Comparison of ENCODE assay signal across 8 cellular contexts in the genomic region with DNA sequence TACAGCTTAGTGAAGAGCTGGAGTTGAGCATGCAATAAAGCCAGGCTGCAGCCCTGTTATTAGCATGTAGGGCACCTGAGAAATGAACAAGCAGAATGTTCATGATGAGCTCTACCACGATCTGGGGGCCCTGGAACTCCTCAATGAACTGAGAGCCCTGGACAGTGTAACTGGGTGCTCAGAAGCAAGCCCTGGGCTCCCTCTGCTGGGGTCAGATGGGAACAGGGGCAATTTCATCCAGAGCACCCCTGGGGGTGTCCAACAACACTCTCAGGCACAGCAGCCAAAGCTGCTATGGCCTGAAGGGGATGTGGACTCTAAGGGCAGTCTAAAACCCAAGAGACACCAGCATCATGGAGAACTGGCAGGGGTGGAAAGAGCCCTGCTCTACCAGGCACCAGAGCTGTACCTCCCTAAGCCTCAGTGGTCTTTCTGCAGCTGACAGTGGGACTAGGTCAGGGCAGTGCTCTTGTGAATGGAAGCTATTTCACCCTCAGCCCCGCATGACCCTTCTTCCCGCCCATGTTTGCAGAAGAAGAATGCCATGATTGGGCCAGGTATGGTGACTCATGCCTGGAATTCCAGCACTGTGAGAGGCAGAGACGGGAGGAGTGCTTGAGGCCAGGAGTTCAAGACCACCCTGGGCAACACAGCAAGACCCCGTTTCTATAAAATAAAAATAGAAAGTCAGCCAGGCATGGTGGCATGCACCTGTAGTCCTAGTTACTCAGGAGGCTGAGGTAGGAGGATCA. TPM values are rescaled to one million over a fixed set of nuclear protein-coding genes. Genes with fewer than 3 reads are reported as not detected.
DNase-seq lines count a peak whose midpoint lies in the region; ATAC-seq and TF ChIP-seq lines count a peak whose summit lies in the region.

No MANE protein-coding gene starts in this region.

- H3K4me1 ChIP-seq in right atrium auricular region = no peaks in the 10 kb centered on the region
- H3K4me1 ChIP-seq in PC-9 (replicated peaks; ENCODE audit: insufficient read depth) = no peaks in the 10 kb centered on the region
- no peaks in the 10 kb centered on the region for H3K4me1 ChIP-seq in mammary epithelial cell (ENCODE audit: insufficient read depth, low read length)

- dilution Hi-C loops in mammary epithelial cell (cut with HindIII; ENCODE audit: low sequenced_read_pairs) = no loop called here

- no peak overlapping the region for H3K27ac Mint-ChIP-seq in memory B cell
- H3K27ac Mint-ChIP-seq in activated T-helper 2 cell treated with anti-CD3 and anti-CD28 coated beads, Interferon-gamma antibody, Interleukin-2, Interleukin-4, amounts not matched to agents 10 μg/mL and 5 μg/mL and 100 μg/mL, durations not matched to agents 14 hours and 24 hours and 36 hours = no peak overlapping the region

- H3K9me3 ChIP-seq in right atrium auricular region = no peaks in the 10 kb centered on the region
- H3K9me3 ChIP-seq in PC-9 (ENCODE audit: insufficient read depth, low read depth) = no peaks in the 10 kb centered on the region
- H3K9me3 ChIP-seq in mammary epithelial cell (replicated peaks; ENCODE audit: insufficient read depth, low read length) = no peaks in the 10 kb centered on the region

- H3K79me2 ChIP-seq in PC-9 (ENCODE audit: low read depth) (no peaks in the 10 kb centered on the region), mammary epithelial cell (ENCODE audit: insufficient read depth, low read length) (no peaks in the 10 kb centered on the region)

- CTCF ChIA-PET in PC-9 (lab: Charles Lee) (interaction anchor here (0.6 kb wide), 1 partner anchor 153 kb away, joined by 14 read pairs; no protein-coding TSS in a partner anchor), mammary epithelial cell (lab: Charles Lee; ENCODE audit: low non-redundant PET) (no interaction called here)

- BruUV-seq in PC-9 (replicated peaks; lab: Mats Ljungman, UMichigan) (no TSS peak), mammary epithelial cell (replicated peaks; lab: Mats Ljungman, UMichigan) (no TSS peak)

- H3K27me3 Mint-ChIP-seq in memory B cell = no peaks in the 10 kb centered on the region
- no peaks in the 10 kb centered on the region for H3K27me3 Mint-ChIP-seq in activated T-helper 2 cell treated with anti-CD3 and anti-CD28 coated beads, Interferon-gamma antibody, Interleukin-2, Interleukin-4, amounts not matched to agents 10 μg/mL and 5 μg/mL and 100 μg/mL, durations not matched to agents 14 hours and 24 hours and 36 hours (ENCODE audit: low read depth)

- H3K36me3 ChIP-seq in right atrium auricular region (peaks cover 82% of the 10 kb centered on the region), PC-9 (ENCODE audit: low read depth) (peaks cover 22% of the 10 kb centered on the region; the same call in 1 of the 2 replicates), mammary epithelial cell (ENCODE audit: insufficient read depth, low read length) (peaks cover 30% of the 10 kb centered on the region)

- no peak overlapping the region for H3K9ac ChIP-seq in mammary epithelial cell (ENCODE audit: insufficient read depth, low read length)

- H2AFZ ChIP-seq in PC-9 (no peak overlapping the region), mammary epithelial cell (ENCODE audit: low read depth, low read length) (no peak overlapping the region)

- H3K27me3 ChIP-seq in right atrium auricular region (no peaks in the 10 kb centered on the region), PC-9 (ENCODE audit: insufficient read depth, low read depth) (no peaks in the 10 kb centered on the region), mammary epithelial cell (ENCODE audit: insufficient read depth, low read length) (no peaks in the 10 kb centered on the region)

- peaks cover 33% of the 10 kb centered on the region for H3K36me3 Mint-ChIP-seq in memory B cell
- H3K36me3 Mint-ChIP-seq in activated T-helper 2 cell treated with anti-CD3 and anti-CD28 coated beads, Interferon-gamma antibody, Interleukin-2, Interleukin-4, amounts not matched to agents 10 μg/mL and 5 μg/mL and 100 μg/mL, durations not matched to agents 14 hours and 24 hours and 36 hours (ENCODE audit: low read depth) = peaks cover 75% of the 10 kb centered on the region

- in situ Hi-C loops in mammary epithelial cell (cut with MboI; ENCODE audit: low sequenced_read_pairs in 2 of 2) = no loop called here

- H3K4me3 ChIP-seq in right atrium auricular region (no peak overlapping the region), PC-9 (no peak overlapping the region), mammary epithelial cell (replicated peaks in 1 of 3; ENCODE audit: insufficient read depth in 1 of 3, low read depth in 2 of 3, low read length in 3 of 3) (no peak overlapping the region)

- no peaks in the 10 kb centered on the region for H3K9me2 ChIP-seq in PC-9 (ENCODE audit: insufficient read depth)

- H3K4me1 Mint-ChIP-seq in memory B cell = no peaks in the 10 kb centered on the region
- no peaks in the 10 kb centered on the region for H3K4me1 Mint-ChIP-seq in activated T-helper 2 cell treated with anti-CD3 and anti-CD28 coated beads, Interferon-gamma antibody, Interleukin-2, Interleukin-4, amounts not matched to agents 10 μg/mL and 5 μg/mL and 100 μg/mL, durations not matched to agents 14 hours and 24 hours and 36 hours (ENCODE audit: low read depth)

- H3K27ac ChIP-seq in right atrium auricular region (no peak overlapping the region), PC-9 (no peak overlapping the region), mammary epithelial cell (ENCODE audit: insufficient read depth, low read depth, low read length) (no peak overlapping the region)

- intact Hi-C loops in Right ventricle myocardium inferior (cut with DNase I) = loop anchor here (2.0 kb wide), 1 partner anchor 130 kb away; no protein-coding TSS in a partner anchor
- intact Hi-C loops in PC-9 (cut with micrococcal nuclease; ENCODE audit: unreplicated experiment) = loop anchor here (1.0 kb wide), 1 partner anchor 129 kb away; no protein-coding TSS in a partner anchor
- intact Hi-C loops in mammary epithelial cell (cut with micrococcal nuclease) = loop anchor here (1.0 kb wide), 1 partner anchor 129 kb away; no protein-coding TSS in a partner anchor
- intact Hi-C loops in activated T-helper 2 cell treated with anti-CD3 and anti-CD28 coated beads, Interferon-gamma antibody, Interleukin-2, Interleukin-4, amounts not matched to agents 10 μg/mL and 5 μg/mL and 100 μg/mL, durations not matched to agents 14 hours and 24 hours and 36 hours (cut with micrococcal nuclease) = loop anchor here (1.0 kb wide), 1 partner anchor 129 kb away; no protein-coding TSS in a partner anchor

- POLR2A ChIA-PET in PC-9 (lab: Charles Lee; ENCODE audit: unreplicated experiment) = interaction anchor here (0.5 kb wide), 2 partner anchors 89 to 248 kb away, joined by 3 to 5 read pairs; no protein-coding TSS in a partner anchor

- ATAC-seq in Right ventricle myocardium inferior = peak; percentile 72
- peak; percentile 90 for ATAC-seq in memory B cell (ENCODE audit: low read depth)
- no peak for ATAC-seq in GM21528 (IDR thresholded peaks at IDR 0.05; ENCODE audit: low FRiP score, unreplicated experiment)
- no peak for ATAC-seq in HG03045 (IDR thresholded peaks at IDR 0.05; ENCODE audit: unreplicated experiment)

- no peaks in the 10 kb centered on the region for H4K20me1 ChIP-seq in PC-9 (ENCODE audit: insufficient read depth)
- no peaks in the 10 kb centered on the region for H4K20me1 ChIP-seq in mammary epithelial cell (ENCODE audit: insufficient read depth, low read length)

- no peak for DNase-seq in Right ventricle myocardium inferior (ENCODE audit: missing footprints)
- no peak for DNase-seq in right atrium auricular region (ENCODE audit: low spot score)
- DNase-seq in PC-9 = peak in 1 of 2 experiments; percentile 8
- peak; percentile 13 for DNase-seq in mammary epithelial cell
- peak; percentile 37 to 44 for DNase-seq in memory B cell (ENCODE audit: low spot score in 2 of 2)
- no peak for DNase-seq in activated T-helper 2 cell treated with anti-CD3 and anti-CD28 coated beads, Interferon-gamma antibody, Interleukin-2, Interleukin-4, amounts not matched to agents 10 μg/mL and 5 μg/mL and 100 μg/mL, durations not matched to agents 14 hours and 24 hours and 36 hours (ENCODE audit: low spot score)

- TF ChIP-seq CTCF in right atrium auricular region (IDR thresholded peaks at IDR 0.05) = peak in 1 of 2 donors; percentile 56
- TF ChIP-seq CTCF in PC-9 (conservative IDR thresholded peaks at IDR 0.05) = peak; percentile 60
- peak; percentile 9 to 44 for TF ChIP-seq CTCF in mammary epithelial cell (conservative IDR thresholded peaks at IDR 0.05 in 1 of 2, IDR thresholded peaks at IDR 0.05 in 1 of 2; ENCODE audit: extremely low read depth in 1 of 2, insufficient read depth in 1 of 2, low read depth in 1 of 2, low read length in 2 of 2)

- H3K4me3 Mint-ChIP-seq in memory B cell = no peak overlapping the region
- no peak overlapping the region for H3K4me3 Mint-ChIP-seq in activated T-helper 2 cell treated with anti-CD3 and anti-CD28 coated beads, Interferon-gamma antibody, Interleukin-2, Interleukin-4, amounts not matched to agents 10 μg/mL and 5 μg/mL and 100 μg/mL, durations not matched to agents 14 hours and 24 hours and 36 hours (ENCODE audit: low read depth)

- no peaks in the 10 kb centered on the region; the same call in 1 of the 2 replicates for H3F3A ChIP-seq in PC-9 (ENCODE audit: insufficient read depth, low read depth)

- WGBS in mammary epithelial cell (ENCODE audit: low coverage, missing lambda C conversion rate) = 11% methylated on average over 1 of the region's 5 CpGs

- H3K4me2 ChIP-seq in PC-9 (no peak overlapping the region), mammary epithelial cell (ENCODE audit: insufficient read depth, low read depth, low read length) (no peak overlapping the region)

- H3K9me3 Mint-ChIP-seq in memory B cell = no peaks in the 10 kb centered on the region
- H3K9me3 Mint-ChIP-seq in activated T-helper 2 cell treated with anti-CD3 and anti-CD28 coated beads, Interferon-gamma antibody, Interleukin-2, Interleukin-4, amounts not matched to agents 10 μg/mL and 5 μg/mL and 100 μg/mL, durations not matched to agents 14 hours and 24 hours and 36 hours = no peaks in the 10 kb centered on the region

RNA-seq across cellular contexts. Expression of a gene that starts 28.9 kb away (rescaled TPM):
- total RNA-seq in Right ventricle myocardium inferior (46.5 TPM), right atrium auricular region (10 to 100 TPM; 34.9 to 42.7 TPM), PC-9 (2021) (42.3 and 50.2 TPM in 2 replicates), mammary epithelial cell (10 to 100 TPM; 46.3 to 56.2 TPM)
- 37.5 TPM for polyA plus RNA-seq in mammary epithelial cell
- 59.8 TPM for polyA minus RNA-seq in mammary epithelial cell
- total RNA-seq in activated T-helper 2 cell treated with anti-CD3 and anti-CD28 coated beads, Interferon-gamma antibody, Interleukin-2, Interleukin-4, amounts not matched to agents 10 μg/mL and 5 μg/mL and 100 μg/mL, durations not matched to agents 14 hours and 24 hours and 36 hours = 50.5 and 52.7 TPM in 2 replicates

RNA-seq across cellular contexts. Expression of a gene that starts 44.6 kb away (rescaled TPM):
- total RNA-seq in Right ventricle myocardium inferior = 0.27 TPM
- total RNA-seq in right atrium auricular region = under 1 TPM; 0.22 to 0.28 TPM
- 5.1 and 6.9 TPM in 2 replicates for total RNA-seq in PC-9 (2021)
- total RNA-seq in mammary epithelial cell = under 1 TPM; 0.07 to 0.17 TPM
- 4.7 TPM for polyA plus RNA-seq in mammary epithelial cell
- polyA minus RNA-seq in mammary epithelial cell = 3.5 TPM
- 7.0 and 7.5 TPM in 2 replicates for total RNA-seq in activated T-helper 2 cell treated with anti-CD3 and anti-CD28 coated beads, Interferon-gamma antibody, Interleukin-2, Interleukin-4, amounts not matched to agents 10 μg/mL and 5 μg/mL and 100 μg/mL, durations not matched to agents 14 hours and 24 hours and 36 hours

RNA-seq across cellular contexts. Expression of a gene that starts 56.3 kb away (rescaled TPM):
- total RNA-seq in Right ventricle myocardium inferior (15.1 TPM), right atrium auricular region (10 to 100 TPM; 18.9 to 25.3 TPM), PC-9 (2021) (84.9 and 100 TPM in 2 replicates), mammary epithelial cell (10 to 100 TPM; 48.6 to 63.0 TPM)
- polyA plus RNA-seq in mammary epithelial cell = 42.7 TPM
- polyA minus RNA-seq in mammary epithelial cell = 33.6 TPM
- total RNA-seq in activated T-helper 2 cell treated with anti-CD3 and anti-CD28 coated beads, Interferon-gamma antibody, Interleukin-2, Interleukin-4, amounts not matched to agents 10 μg/mL and 5 μg/mL and 100 μg/mL, durations not matched to agents 14 hours and 24 hours and 36 hours = 54.9 and 56.6 TPM in 2 replicates

Comparison
In these comparisons a context has a peak if more than half of its experiments do, and no peak if none do; other contexts are left out.
1. ATAC-seq: peak in Right ventricle myocardium inferior (single experiment) and memory B cell (single experiment); none in GM21528 (single experiment) and HG03045 (single experiment).
2. DNase-seq: peak in mammary epithelial cell (single experiment) and memory B cell (2 of 2); none in Right ventricle myocardium inferior (single experiment), right atrium auricular region (single experiment) and activated T-helper 2 cell treated with anti-CD3 and anti-CD28 coated beads, Interferon-gamma antibody, Interleukin-2, Interleukin-4, amounts not matched to agents 10 μg/mL and 5 μg/mL and 100 μg/mL, durations not matched to agents 14 hours and 24 hours and 36 hours (single experiment).